In genomic region chr18:12422936-12423335, GRCh38 we compare ENCODE assay signal across 9 cellular contexts. TPM values are rescaled to one million over a fixed set of nuclear protein-coding genes. Genes with fewer than 3 reads are reported as not detected.
DNase-seq lines count a peak whose midpoint lies in the region; TF ChIP-seq lines count a peak whose summit lies in the region.
"Had no signal": no experiment of that assay in that cellular context is flagged by ENCODE, and none has a peak within 500 bp of the region (broad histone marks: within the 10 kb centered on the region; RNA-seq: fewer than 3 reads in every experiment).

No MANE protein-coding gene starts in this region.

- 0 out of 2 replicates have a peak, but pooled peaks cover 3% of the 10 kb centered on the region for H3K4me1 ChIP-seq in BE2C

- no peaks in the 10 kb centered on the region for H3K9me3 ChIP-seq in BE2C
- H3K9me3 ChIP-seq in MG63, result no peaks in the 10 kb centered on the region

- H3K27me3 ChIP-seq in BE2C, result no peaks in the 10 kb centered on the region
- H3K27me3 ChIP-seq in MG63, result no peaks in the 10 kb centered on the region

- H3K36me3 ChIP-seq in BE2C, result no peaks in the 10 kb centered on the region
- H3K36me3 ChIP-seq in MG63, result peaks cover 14% of the 10 kb centered on the region

- TF ChIP-seq CTCF in BE2C (IDR thresholded peaks at IDR 0.05; ENCODE audit: low read depth, low read length), result peak; percentile 30
- TF ChIP-seq CTCF in GM12875 (IDR thresholded peaks at IDR 0.05; ENCODE audit: borderline replicate concordance, insufficient read depth, low read depth, low read length), result 0 out of 2 replicates have a peak, but pooled peaks have one; percentile 3
- TF ChIP-seq CTCF in cardiac fibroblast (IDR thresholded peaks at IDR 0.05; ENCODE audit: low read depth, low read length), result peak; percentile 7

- DNase-seq in BE2C (peak; percentile 31), NCI-H446 treated with DMSO at 0.1 percent for 48 hours (lab: John Stamatoyannopoulos, UW) (peak; percentile 2), cardiac fibroblast (ENCODE audit: low read depth in 2 of 2) (no peak), DMS153 (lab: John Stamatoyannopoulos, UW) (no peak), NCI-H1417 treated with DMSO at 0.1 percent for 48 hours (lab: John Stamatoyannopoulos, UW) (no peak), middle frontal gyrus (ENCODE audit: extremely low spot score, low spot score) (no peak), MG63 (no peak)
- DNase-seq: effector memory CD8-positive, alpha-beta T cell had no signal

- H3K4me3 ChIP-seq in BE2C (ENCODE audit: low read depth, low read length), result no peak overlapping the region
- no peak overlapping the region for H3K4me3 ChIP-seq in GM12875 (ENCODE audit: low read depth, low read length)
- H3K4me3 ChIP-seq in cardiac fibroblast (replicated peaks in 1 of 2; ENCODE audit: low read depth in 2 of 2, low read length in 2 of 2), result no peak overlapping the region
- H3K4me3 ChIP-seq in MG63, result no peak overlapping the region

RNA-seq across cellular contexts. Expression of gene PRELID3A, which starts 15.2 kb away (rescaled TPM):
- polyA plus RNA-seq in BE2C (2012; ENCODE audit: insufficient read depth, insufficient read length, low read depth), result 4.1 TPM
- 8.5 and 15.7 TPM in 2 replicates for total RNA-seq in MG63 (2014; rRNA removed; shearing (Covaris generic); ENCODE audit: low replicate concordance)

RNA-seq across cellular contexts. Expression of gene AFG3L2, which starts 45.9 kb away (rescaled TPM):
- 18.5 TPM for polyA plus RNA-seq in BE2C (2012; ENCODE audit: insufficient read depth, insufficient read length, low read depth)
- 57.7 and 60.0 TPM in 2 replicates for total RNA-seq in MG63 (2014; rRNA removed; shearing (Covaris generic); ENCODE audit: low replicate concordance)

Comparison
In these comparisons a context has a peak if more than half of its experiments do, and no peak if none do; other contexts are left out.
1. DNase-seq: peak in BE2C (single experiment) and NCI-H446 treated with DMSO at 0.1 percent for 48 hours (single experiment); none in cardiac fibroblast (0 of 2), DMS153 (single experiment), NCI-H1417 treated with DMSO at 0.1 percent for 48 hours (single experiment), middle frontal gyrus (single experiment) and MG63 (single experiment).
2. Peak in every context shown above with its lines, with median percentiles within 50 percentile points of each other: CTCF ChIP-seq.